15 cellular contexts compared by ENCODE assay signal in genomic region chr20:12925863-12926547, GRCh38.
"Had no signal": no experiment of that assay in that cellular context is flagged by ENCODE, and none has a peak within 500 bp of the region (broad histone marks: within the 10 kb centered on the region; RNA-seq: fewer than 3 reads in every experiment).

No MANE protein-coding gene starts in this region.

- H3K4me3 ChIP-seq: left lung, lung, testis, uterus had no signal

- H3K27me3 Mint-ChIP-seq: activated B cell treated with CpG ODN at 0.5 μM for 24 hours; activated CD4-positive, alpha-beta memory T cell treated with anti-CD3 and anti-CD28 coated beads, Interleukin-2, amount 10 ng/mL, durations not matched to agents 7 days and 5 days; natural killer cell treated with Interleukin-12 subunit alpha and Interleukin-12 subunit beta and Interleukin-15 and Interleukin-18, amount 100 ng/mL, for 72 hours had no signal

- H3K4me1 ChIP-seq: left lung, testis, uterus had no signal

- H3K4me3 Mint-ChIP-seq: activated B cell treated with CpG ODN at 0.5 μM for 24 hours; activated CD4-positive, alpha-beta memory T cell treated with anti-CD3 and anti-CD28 coated beads, Interleukin-2, amount 10 ng/mL, durations not matched to agents 7 days and 5 days; activated naive CD4-positive, alpha-beta T cell treated with anti-CD3 and anti-CD28 coated beads for 36 hours; activated naive CD8-positive, alpha-beta T cell treated with anti-CD3 and anti-CD28 coated beads, Interleukin-2, amount 10 ng/mL, durations not matched to agents 7 days and 5 days; activated T-cell treated with anti-CD3 and anti-CD28 coated beads, Interleukin-2, amount 50 U/mL, for 72 hours; dendritic cell treated with granulocyte-macrophage colony-stimulating factor and Interleukin-4, amounts not matched to agents 40 ng/mL and 50 ng/mL, for 4 days; natural killer cell treated with Interleukin-12 subunit alpha and Interleukin-12 subunit beta and Interleukin-15 and Interleukin-18, amount 100 ng/mL, for 72 hours; T-helper 1 cell treated with Interleukin-12 subunit alpha and Interleukin-12 subunit beta and Interleukin-4 antibody, amounts not matched to agents 30 μg/mL and 1 μg/mL, for 36 hours had no signal

- DNase-seq: activated B cell treated with CpG ODN at 0.5 μM for 24 hours; activated CD4-positive, alpha-beta memory T cell treated with anti-CD3 and anti-CD28 coated beads, Interleukin-2, amount 10 ng/mL, durations not matched to agents 7 days and 5 days; activated effector memory CD4-positive, alpha-beta T cell treated with Interleukin-2 at 50 U/mL for 16 hours; activated naive CD8-positive, alpha-beta T cell treated with anti-CD3 and anti-CD28 coated beads, Interleukin-2, amount 10 ng/mL, durations not matched to agents 7 days and 5 days; effector CD4-positive, alpha-beta T cell; left lung; stimulated activated CD4-positive, alpha-beta T cell treated with anti-CD3 and anti-CD28 coated beads, Interleukin-2, amount 100 ng/mL, for 48 hours had no signal

- H3K27ac ChIP-seq: left lung, testis, uterus had no signal

- H3K9me3 ChIP-seq: left lung, testis, uterus had no signal

- H3K27me3 ChIP-seq: left lung, testis, uterus had no signal

- H3K36me3 Mint-ChIP-seq: activated naive CD8-positive, alpha-beta T cell treated with anti-CD3 and anti-CD28 coated beads, Interleukin-2, amount 10 ng/mL, durations not matched to agents 7 days and 5 days had no signal

- H3K9me3 Mint-ChIP-seq: activated CD4-positive, alpha-beta memory T cell treated with anti-CD3 and anti-CD28 coated beads, Interleukin-2, amount 10 ng/mL, durations not matched to agents 7 days and 5 days; activated naive CD4-positive, alpha-beta T cell treated with anti-CD3 and anti-CD28 coated beads for 36 hours; activated naive CD8-positive, alpha-beta T cell treated with anti-CD3 and anti-CD28 coated beads, Interleukin-2, amount 10 ng/mL, durations not matched to agents 7 days and 5 days; dendritic cell treated with granulocyte-macrophage colony-stimulating factor and Interleukin-4, amounts not matched to agents 40 ng/mL and 50 ng/mL, for 4 days; T-helper 1 cell treated with Interleukin-12 subunit alpha and Interleukin-12 subunit beta and Interleukin-4 antibody, amounts not matched to agents 30 μg/mL and 1 μg/mL, for 36 hours had no signal

- H3K27ac Mint-ChIP-seq: activated B cell treated with CpG ODN at 0.5 μM for 24 hours; activated CD4-positive, alpha-beta memory T cell treated with anti-CD3 and anti-CD28 coated beads, Interleukin-2, amount 10 ng/mL, durations not matched to agents 7 days and 5 days; activated naive CD4-positive, alpha-beta T cell treated with anti-CD3 and anti-CD28 coated beads for 36 hours; activated naive CD8-positive, alpha-beta T cell treated with anti-CD3 and anti-CD28 coated beads, Interleukin-2, amount 10 ng/mL, durations not matched to agents 7 days and 5 days; activated T-cell treated with anti-CD3 and anti-CD28 coated beads, Interleukin-2, amount 50 U/mL, for 72 hours; dendritic cell treated with granulocyte-macrophage colony-stimulating factor and Interleukin-4, amounts not matched to agents 40 ng/mL and 50 ng/mL, for 4 days; natural killer cell treated with Interleukin-12 subunit alpha and Interleukin-12 subunit beta and Interleukin-15 and Interleukin-18, amount 100 ng/mL, for 72 hours; T-helper 1 cell treated with Interleukin-12 subunit alpha and Interleukin-12 subunit beta and Interleukin-4 antibody, amounts not matched to agents 30 μg/mL and 1 μg/mL, for 36 hours had no signal

- H3K36me3 ChIP-seq: left lung, uterus had no signal

- H3K4me1 Mint-ChIP-seq: activated B cell treated with CpG ODN at 0.5 μM for 24 hours; activated CD4-positive, alpha-beta memory T cell treated with anti-CD3 and anti-CD28 coated beads, Interleukin-2, amount 10 ng/mL, durations not matched to agents 7 days and 5 days had no signal
